In the genomic region with DNA sequence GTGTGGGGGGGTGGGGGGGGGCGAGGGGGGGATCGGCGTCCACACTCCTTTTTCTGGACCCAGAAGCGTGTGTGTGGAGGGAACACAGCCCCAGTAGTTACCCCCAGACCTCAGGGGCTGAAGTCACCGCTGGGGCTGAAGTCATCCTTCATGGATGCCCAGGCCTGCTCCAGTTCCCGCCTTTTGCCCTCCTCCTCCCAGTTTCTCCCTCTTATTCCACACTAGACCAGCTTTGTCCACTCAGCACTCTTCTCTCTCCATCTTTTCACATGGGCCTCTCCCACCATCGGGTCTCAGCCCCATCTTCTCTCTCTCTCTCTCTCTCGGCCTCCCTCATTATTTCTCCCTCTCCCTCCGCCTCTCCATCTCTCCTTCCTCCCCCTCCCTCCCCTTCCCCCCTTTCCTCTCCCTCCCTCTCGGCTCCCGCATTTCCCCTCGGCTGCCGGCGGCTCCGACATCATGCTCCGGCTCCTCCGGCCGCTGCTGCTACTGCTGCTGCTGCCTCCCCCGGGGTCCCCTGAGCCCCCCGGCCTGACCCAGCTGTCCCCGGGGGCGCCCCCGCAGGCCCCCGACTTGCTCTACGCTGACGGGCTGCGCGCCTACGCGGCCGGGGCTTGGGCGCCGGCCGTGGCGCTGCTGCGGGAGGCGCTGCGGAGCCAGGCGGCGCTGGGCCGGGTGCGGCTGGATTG, we compare ENCODE assay signal across 8 cellular contexts. TPM values are rescaled to one million over a fixed set of nuclear protein-coding genes. Genes with fewer than 3 reads are reported as not detected.
DNase-seq lines count a peak whose midpoint lies in the region; ATAC-seq, FAIRE-seq and TF ChIP-seq lines count a peak whose summit lies in the region.

A gene with protein sequence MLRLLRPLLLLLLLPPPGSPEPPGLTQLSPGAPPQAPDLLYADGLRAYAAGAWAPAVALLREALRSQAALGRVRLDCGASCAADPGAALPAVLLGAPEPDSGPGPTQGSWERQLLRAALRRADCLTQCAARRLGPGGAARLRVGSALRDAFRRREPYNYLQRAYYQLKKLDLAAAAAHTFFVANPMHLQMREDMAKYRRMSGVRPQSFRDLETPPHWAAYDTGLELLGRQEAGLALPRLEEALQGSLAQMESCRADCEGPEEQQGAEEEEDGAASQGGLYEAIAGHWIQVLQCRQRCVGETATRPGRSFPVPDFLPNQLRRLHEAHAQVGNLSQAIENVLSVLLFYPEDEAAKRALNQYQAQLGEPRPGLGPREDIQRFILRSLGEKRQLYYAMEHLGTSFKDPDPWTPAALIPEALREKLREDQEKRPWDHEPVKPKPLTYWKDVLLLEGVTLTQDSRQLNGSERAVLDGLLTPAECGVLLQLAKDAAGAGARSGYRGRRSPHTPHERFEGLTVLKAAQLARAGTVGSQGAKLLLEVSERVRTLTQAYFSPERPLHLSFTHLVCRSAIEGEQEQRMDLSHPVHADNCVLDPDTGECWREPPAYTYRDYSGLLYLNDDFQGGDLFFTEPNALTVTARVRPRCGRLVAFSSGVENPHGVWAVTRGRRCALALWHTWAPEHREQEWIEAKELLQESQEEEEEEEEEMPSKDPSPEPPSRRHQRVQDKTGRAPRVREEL (plus strand): TSS at position 426 of the 689 bp plus-strand sequence. CDS start 34 bp downstream, at position 460.

- peaks cover 89% of the 10 kb centered on the region for H3K27me3 Mint-ChIP-seq in central memory CD8-positive, alpha-beta T cell

- H3K9me3 Mint-ChIP-seq in central memory CD8-positive, alpha-beta T cell, result no peaks in the 10 kb centered on the region

- TF ChIP-seq CTCF in OCI-LY3 (IDR thresholded peaks at IDR 0.05; ENCODE audit: low read depth, low read length), result no peak
- TF ChIP-seq CTCF in keratinocyte (optimal IDR thresholded peaks at IDR 0.05 in 1 of 3, IDR thresholded peaks at IDR 0.05 in 1 of 3, conservative IDR thresholded peaks at IDR 0.05 in 1 of 3; ENCODE audit: extremely low read depth in 1 of 3, insufficient read depth in 2 of 3, low read length in 3 of 3), result no peak

- dilution Hi-C loops in keratinocyte (cut with MboI; ENCODE audit: extremely low pct_ligation_motif_present, low sequenced_read_pairs), result no loop called here

- H3K36me3 Mint-ChIP-seq in central memory CD8-positive, alpha-beta T cell (ENCODE audit: insufficient read depth), result peaks cover 17% of the 10 kb centered on the region

- peak within 1 kb of the TSS; percentile 67 for H2AFZ ChIP-seq in OCI-LY3 (ENCODE audit: low read depth, low read length)
- H2AFZ ChIP-seq in keratinocyte (ENCODE audit: control insufficient read depth, low read length), result peak within 1 kb of the TSS; percentile 89

- H3K9ac ChIP-seq in OCI-LY3 (ENCODE audit: low read length) (peak within 1 kb of the TSS; percentile 89), keratinocyte (ENCODE audit: control insufficient read depth, extremely low read depth, insufficient read depth, low read length) (peak within 1 kb of the TSS; percentile 71)

- no peaks in the 10 kb centered on the region for H3K9me3 ChIP-seq in OCI-LY3 (ENCODE audit: insufficient read depth, low read length)
- no peaks in the 10 kb centered on the region for H3K9me3 ChIP-seq in keratinocyte (ENCODE audit: control insufficient read depth, low read depth, low read length)
- no peaks in the 10 kb centered on the region for H3K9me3 ChIP-seq in small intestine (ENCODE audit: control insufficient read depth, low read depth)

- WGBS in small intestine, 3 donors, result 0 to 2% (median 2%) methylated on average over 34 to 42 of the region's 42 CpGs

- peak within 1 kb of the TSS; percentile 85 for H3K27ac Mint-ChIP-seq in central memory CD8-positive, alpha-beta T cell (ENCODE audit: low read depth)

- H3K4me1 Mint-ChIP-seq in central memory CD8-positive, alpha-beta T cell, result peaks cover 33% of the 10 kb centered on the region

- H3K27ac ChIP-seq in OCI-LY3 (ENCODE audit: low read length) (peak within 1 kb of the TSS; percentile 17), keratinocyte (ENCODE audit: control insufficient read depth, insufficient read depth, low read length) (no peak within 1 kb of the TSS), small intestine (ENCODE audit: low read depth in 1 of 2, low read length in 1 of 2) (peak within 1 kb of the TSS in 1 of 2 donors; percentile 67)

- no peaks in the 10 kb centered on the region for H3K9me1 ChIP-seq in keratinocyte (ENCODE audit: control insufficient read depth, extremely low read depth, insufficient read depth, low read length)

- H3K4me2 ChIP-seq in OCI-LY3 (ENCODE audit: low read length), result peak within 1 kb of the TSS; percentile 85
- H3K4me2 ChIP-seq in keratinocyte (ENCODE audit: control insufficient read depth, extremely low read depth, insufficient read depth, low read depth, low read length), result peak within 1 kb of the TSS; percentile 85

- no peaks in the 10 kb centered on the region for H3K79me2 ChIP-seq in OCI-LY3 (ENCODE audit: low read length)
- no peaks in the 10 kb centered on the region for H3K79me2 ChIP-seq in keratinocyte (ENCODE audit: control insufficient read depth, insufficient read depth, low read length)

- FAIRE-seq in keratinocyte (lab: Jason Lieb, UNC), result no peak
- no peak for FAIRE-seq in small intestine (lab: Jason Lieb, UNC)

- H4K20me1 ChIP-seq in OCI-LY3 (ENCODE audit: insufficient read depth, low read length), result no peaks in the 10 kb centered on the region
- no peaks in the 10 kb centered on the region for H4K20me1 ChIP-seq in keratinocyte (ENCODE audit: control insufficient read depth, extremely low read depth, insufficient read depth, low read length)

- DNase-seq in stimulated activated CD4-positive, alpha-beta T cell treated with anti-CD3 and anti-CD28 coated beads, Interleukin-4, amount 100 ng/mL, for 1 hour, result peak; percentile 32
- no peak for DNase-seq in stimulated activated CD4-positive, alpha-beta T cell treated with anti-CD3 and anti-CD28 coated beads, Interleukin-1b, Interleukin-23, amount 100 ng/mL, for 48 hours
- no peak for DNase-seq in central memory CD8-positive, alpha-beta T cell (ENCODE audit: low spot score in 2 of 2)
- DNase-seq in keratinocyte (ENCODE audit: low read depth, low spot score) (no peak), small intestine (no peak)
- no peak for DNase-seq in activated effector memory CD4-positive, alpha-beta T cell treated with anti-CD3 and anti-CD28 coated beads, Interleukin-2, amount 50 U/mL, for 16 hours

- H3K4me3 ChIP-seq in OCI-LY3 (ENCODE audit: low read length) (peak within 1 kb of the TSS; percentile 90), keratinocyte (ENCODE audit: control insufficient read depth in 2 of 3, extremely low read depth in 1 of 3, insufficient read depth in 2 of 3, low read depth in 1 of 3, low read length in 3 of 3) (peak within 1 kb of the TSS; percentile 62 to 83 (median 82)), small intestine (ENCODE audit: low read depth in 1 of 2, low read length in 2 of 2) (peak within 1 kb of the TSS; percentile 48 to 57)

- peaks cover 2% of the 10 kb centered on the region for H3K36me3 ChIP-seq in OCI-LY3 (replicated peaks; ENCODE audit: low read depth, low read length)
- H3K36me3 ChIP-seq in keratinocyte (ENCODE audit: control insufficient read depth in 2 of 2, extremely low read depth in 1 of 2, insufficient read depth in 2 of 2, low read length in 2 of 2), result no peaks in the 10 kb centered on the region
- no peaks in the 10 kb centered on the region for H3K36me3 ChIP-seq in small intestine (ENCODE audit: control insufficient read depth in 2 of 2, insufficient read depth in 2 of 2, low read length in 2 of 2)

- peaks cover 11% of the 10 kb centered on the region for H3K4me1 ChIP-seq in OCI-LY3 (ENCODE audit: low read length)
- H3K4me1 ChIP-seq in keratinocyte (ENCODE audit: control insufficient read depth, extremely low read depth, insufficient read depth, low read length), result peaks cover 12% of the 10 kb centered on the region
- peaks cover 0 to 7% of the 10 kb centered on the region in 2 donors for H3K4me1 ChIP-seq in small intestine (ENCODE audit: control insufficient read depth in 2 of 2, insufficient read depth in 1 of 2, low read depth in 1 of 2, low read length in 1 of 2)

- H3K27me3 ChIP-seq in OCI-LY3 (ENCODE audit: low read depth, low read length) (peaks cover 17% of the 10 kb centered on the region), keratinocyte (ENCODE audit: control insufficient read depth, extremely low read depth, insufficient read depth, low read length) (peaks cover 57% of the 10 kb centered on the region), small intestine (ENCODE audit: control insufficient read depth in 2 of 2, insufficient read depth in 2 of 2, low read length in 2 of 2) (peaks cover 0 to 2% of the 10 kb centered on the region in 2 donors)

- ATAC-seq in central memory CD8-positive, alpha-beta T cell (replicated peaks; ENCODE audit: extremely low read depth, poor library complexity, severe bottlenecking), result no peak
- ATAC-seq in GM19351 (IDR thresholded peaks at IDR 0.05; ENCODE audit: unreplicated experiment), result no peak

- peak within 1 kb of the TSS; percentile 85 for H3K4me3 Mint-ChIP-seq in central memory CD8-positive, alpha-beta T cell

RNA-seq across cellular contexts. Expression of the gene that starts here (rescaled TPM):
- 3.9 to 5.7 TPM (median 4.2 TPM) in 3 replicates for polyA plus RNA-seq in keratinocyte
- 1.6 TPM for polyA plus RNA-seq in keratinocyte (2011; ENCODE audit: low read depth)
- 1.2 and 3.1 TPM in 2 replicates for polyA plus RNA-seq in keratinocyte (2011; cell fraction: cytosol; rRNA removed)
- 8.5 and 10.8 TPM in 2 replicates for polyA plus RNA-seq in keratinocyte (2011; cell fraction: nucleus; rRNA removed)
- polyA plus RNA-seq in keratinocyte (2012; ENCODE audit: low replicate concordance), result 3.0 and 9.1 TPM in 2 replicates
- polyA minus RNA-seq in keratinocyte, result 3.7 to 7.5 TPM (median 3.9 TPM) in 3 replicates
- 3.5 TPM for polyA minus RNA-seq in keratinocyte (2011; cell fraction: cytosol; rRNA and poly(A)+ RNA removed)
- 7.2 and 7.4 TPM in 2 replicates for polyA minus RNA-seq in keratinocyte (2011; cell fraction: nucleus; rRNA and poly(A)+ RNA removed)
- polyA plus RNA-seq in small intestine, result 1 to 10 TPM in 2 of 3 donors, under 1 TPM in 1; 0.89 to 7.1 (median 2.7) TPM
